ENCODE assay signal across 6 cellular contexts in genomic region chr9:85289142-85289541, GRCh38.
"Had no signal": no experiment of that assay in that cellular context is flagged by ENCODE, and none has a peak within 500 bp of the region (broad histone marks: within the 10 kb centered on the region; RNA-seq: fewer than 3 reads in every experiment).

No MANE protein-coding gene starts in this region.

- H2AFZ ChIP-seq: GM23338 had no signal

- H3K27ac ChIP-seq: HL-60 had no signal

- H3K36me3 Mint-ChIP-seq: IgD-negative memory B cell had no signal

- H3K4me2 ChIP-seq: GM23338 had no signal

- H3K4me3 ChIP-seq: GM23338 had no signal

- ATAC-seq: GM23338, HepG2 had no signal

- DNase-seq: H9, HCEC 1CT had no signal

- H3K27ac Mint-ChIP-seq: GM23338, H9, IgD-negative memory B cell had no signal

- H3K4me3 Mint-ChIP-seq: GM23338, H9 had no signal
